Comparison of ENCODE assay signal across 15 cellular contexts in genomic region chr16:14586637-14587036, GRCh38. TPM values are rescaled to one million over a fixed set of nuclear protein-coding genes. Genes with fewer than 3 reads are reported as not detected.
DNase-seq lines count a peak whose midpoint lies in the region; ATAC-seq and TF ChIP-seq lines count a peak whose summit lies in the region.
"Had no signal": no experiment of that assay in that cellular context is flagged by ENCODE, and none has a peak within 500 bp of the region (broad histone marks: within the 10 kb centered on the region; RNA-seq: fewer than 3 reads in every experiment).

No MANE protein-coding gene starts in this region.

- H3K9ac ChIP-seq in DND-41 (ENCODE audit: low read depth, low read length) = no peak overlapping the region
- no peak overlapping the region for H3K9ac ChIP-seq in endodermal cell (ENCODE audit: extremely low read depth, low read length, poor library complexity, severe bottlenecking)
- H3K9ac ChIP-seq: KMS-11 had no signal

- H4K20me1 ChIP-seq in DND-41 (ENCODE audit: insufficient read depth, low read length) (no peaks in the 10 kb centered on the region), OCI-LY7 (ENCODE audit: insufficient read depth, low read length) (0 out of 2 replicates have a peak, but pooled peaks cover 6% of the 10 kb centered on the region)

- H3K9me3 Mint-ChIP-seq in endodermal cell = no peaks in the 10 kb centered on the region

- no peak for ATAC-seq in DND-41 (ENCODE audit: insufficient read depth, low read depth)
- no peak for ATAC-seq in GM19455 (IDR thresholded peaks at IDR 0.05; ENCODE audit: unreplicated experiment)
- ATAC-seq in HG02642 (IDR thresholded peaks at IDR 0.05; ENCODE audit: poor library complexity, unreplicated experiment) = no peak

- peaks cover 67% of the 10 kb centered on the region for H3K36me3 Mint-ChIP-seq in endodermal cell (ENCODE audit: low read depth)

- H3K9me2 ChIP-seq in OCI-LY7 (ENCODE audit: insufficient read depth, low read length) = no peaks in the 10 kb centered on the region

- 85 to 100% methylated on average over 1 of the region's 1 CpG for WGBS in endodermal cell (ENCODE audit: insufficient coverage in 1 of 2, insufficient read length in 1 of 2), 2 experiments

- H3K4me3 ChIP-seq in DND-41 (ENCODE audit: low read depth in 1 of 2, low read length in 2 of 2) (no peak overlapping the region), OCI-LY7 (ENCODE audit: low read depth, low read length, poor library complexity, severe bottlenecking) (no peak overlapping the region), endodermal cell (ENCODE audit: low read length) (no peak overlapping the region)

- intact Hi-C loops in OCI-LY7 (cut with micrococcal nuclease; ENCODE audit: unreplicated experiment) = no loop called here

- H3K4me1 ChIP-seq in DND-41 (ENCODE audit: insufficient read depth, low read length) (no peaks in the 10 kb centered on the region), OCI-LY7 (ENCODE audit: insufficient read depth, low read length, poor library complexity, severe bottlenecking) (peaks cover 14% of the 10 kb centered on the region), endodermal cell (ENCODE audit: control insufficient read depth, insufficient read depth, low read length) (no peaks in the 10 kb centered on the region)

- H3K4me2 ChIP-seq in DND-41 (ENCODE audit: insufficient read depth, low read length) (no peak overlapping the region), OCI-LY7 (ENCODE audit: low read length) (peak overlapping the region; percentile 14; the same call in 1 of the 2 replicates)
- H3K4me2 ChIP-seq: KMS-11 had no signal

- H3K36me3 ChIP-seq in DND-41 (ENCODE audit: insufficient read depth, low read length) = peaks cover 97% of the 10 kb centered on the region
- H3K36me3 ChIP-seq in OCI-LY7 (ENCODE audit: insufficient read depth, low read length) = peaks cover 100% of the 10 kb centered on the region
- H3K36me3 ChIP-seq in endodermal cell (ENCODE audit: control insufficient read depth, insufficient read depth, low read length) = peaks cover 93% of the 10 kb centered on the region

- no peak for TF ChIP-seq CTCF in DND-41 (IDR thresholded peaks at IDR 0.05; ENCODE audit: borderline replicate concordance, extremely low read depth, low read length, poor library complexity, severe bottlenecking)
- TF ChIP-seq CTCF in OCI-LY7 (conservative IDR thresholded peaks at IDR 0.05; ENCODE audit: low read length) = no peak
- no peak for TF ChIP-seq CTCF in endodermal cell (conservative IDR thresholded peaks at IDR 0.05)

- POLR2A ChIA-PET in OCI-LY7 (lab: Charles Lee) = interaction anchor here (0.6 to 1.0 kb wide), 3 partner anchors 20 to 42 kb away, joined by 3 to 4 read pairs (median 3); no protein-coding TSS in a partner anchor

- peak overlapping the region; percentile 9; the same call in 1 of the 2 replicates for H3K27ac ChIP-seq in DND-41 (ENCODE audit: low read length)
- no peak overlapping the region for H3K27ac ChIP-seq in OCI-LY7 (ENCODE audit: low read depth, low read length, poor library complexity, severe bottlenecking)
- H3K27ac ChIP-seq in endodermal cell (ENCODE audit: low read depth, low read length) = no peak overlapping the region
- H3K27ac ChIP-seq: KMS-11 had no signal

- CTCF ChIA-PET in OCI-LY7 (lab: Charles Lee; ENCODE audit: unreplicated experiment) = no interaction called here

- peaks cover 1% of the 10 kb centered on the region for H3K4me1 Mint-ChIP-seq in endodermal cell

- no peak overlapping the region for H3K4me3 Mint-ChIP-seq in endodermal cell
- H3K4me3 Mint-ChIP-seq: B cell had no signal

- H3K27me3 ChIP-seq in DND-41 (ENCODE audit: insufficient read depth, low read length, poor library complexity) (no peaks in the 10 kb centered on the region), endodermal cell (ENCODE audit: control insufficient read depth, insufficient read depth, low read length, poor library complexity, severe bottlenecking) (no peaks in the 10 kb centered on the region)

- H3K79me2 ChIP-seq in DND-41 (ENCODE audit: insufficient read depth, low read length) (no peaks in the 10 kb centered on the region), OCI-LY7 (ENCODE audit: insufficient read depth, low read depth, low read length) (peaks cover 3% of the 10 kb centered on the region; the same call in 1 of the 2 replicates)

- no peak overlapping the region for H2AFZ ChIP-seq in DND-41 (ENCODE audit: low read depth, low read length)
- no peak overlapping the region for H2AFZ ChIP-seq in OCI-LY7 (ENCODE audit: low read length)

- peak overlapping the region; percentile 14 for H3K27ac Mint-ChIP-seq in endodermal cell
- H3K27ac Mint-ChIP-seq: B cell had no signal

- DNase-seq in NCI-H2029 treated with DMSO at 0.1 percent for 48 hours (lab: John Stamatoyannopoulos, UW) = peak; percentile 20
- DNase-seq in NCI-H2029 (lab: John Stamatoyannopoulos, UW) = no peak
- no peak for DNase-seq in DND-41
- no peak for DNase-seq in OCI-LY7 (ENCODE audit: low spot score)
- no peak for DNase-seq in endodermal cell
- no peak for DNase-seq in HCEC 1CT
- DNase-seq: GF-D8, NCI-H146, NCI-H2081 treated with DMSO at 0.1 percent for 48 hours, NCI-H226, NCI-H524 treated with DMSO at 0.1 percent for 48 hours had no signal

- no peaks in the 10 kb centered on the region for H3K27me3 Mint-ChIP-seq in endodermal cell (ENCODE audit: insufficient read depth)
- H3K27me3 Mint-ChIP-seq: B cell had no signal

- BruUV-seq in OCI-LY7 (replicated peaks; lab: Mats Ljungman, UMichigan) = no TSS peak

- H3K9me3 ChIP-seq in DND-41 (ENCODE audit: insufficient read depth, low read length, severe bottlenecking) (no peaks in the 10 kb centered on the region), OCI-LY7 (ENCODE audit: low read length) (peaks cover 9% of the 10 kb centered on the region; the same call in 1 of the 2 replicates), endodermal cell (ENCODE audit: control insufficient read depth, low read length) (no peaks in the 10 kb centered on the region)

RNA-seq across cellular contexts. Expression of gene PARN, which starts 43.4 kb away (rescaled TPM):
- total RNA-seq in OCI-LY7 (2014; rRNA removed; shearing (Covaris generic)) = 31.6 and 40.1 TPM in 2 replicates
- total RNA-seq in OCI-LY7 (2022) = 76.5 and 85.9 TPM in 2 replicates
- total RNA-seq in endodermal cell = 10 to 100 TPM; 43.7 to 45.7 TPM
- polyA plus RNA-seq in endodermal cell (2013, experiment 1 of 2) = 29.8 TPM
- 27.5 TPM for polyA plus RNA-seq in endodermal cell (2013, experiment 2 of 2)

RNA-seq across cellular contexts. Expression of gene BFAR, which starts 46.1 kb away (rescaled TPM):
- 34.4 and 36.7 TPM in 2 replicates for total RNA-seq in OCI-LY7 (2014; rRNA removed; shearing (Covaris generic))
- total RNA-seq in OCI-LY7 (2022) = 63.4 and 69.7 TPM in 2 replicates
- total RNA-seq in endodermal cell = 10 to 100 TPM; 60.1 to 73.3 TPM
- 59.2 TPM for polyA plus RNA-seq in endodermal cell (2013, experiment 1 of 2)
- polyA plus RNA-seq in endodermal cell (2013, experiment 2 of 2) = 54.5 TPM
